Comparison of ENCODE assay signal across 1 cellular context in the genomic region with DNA sequence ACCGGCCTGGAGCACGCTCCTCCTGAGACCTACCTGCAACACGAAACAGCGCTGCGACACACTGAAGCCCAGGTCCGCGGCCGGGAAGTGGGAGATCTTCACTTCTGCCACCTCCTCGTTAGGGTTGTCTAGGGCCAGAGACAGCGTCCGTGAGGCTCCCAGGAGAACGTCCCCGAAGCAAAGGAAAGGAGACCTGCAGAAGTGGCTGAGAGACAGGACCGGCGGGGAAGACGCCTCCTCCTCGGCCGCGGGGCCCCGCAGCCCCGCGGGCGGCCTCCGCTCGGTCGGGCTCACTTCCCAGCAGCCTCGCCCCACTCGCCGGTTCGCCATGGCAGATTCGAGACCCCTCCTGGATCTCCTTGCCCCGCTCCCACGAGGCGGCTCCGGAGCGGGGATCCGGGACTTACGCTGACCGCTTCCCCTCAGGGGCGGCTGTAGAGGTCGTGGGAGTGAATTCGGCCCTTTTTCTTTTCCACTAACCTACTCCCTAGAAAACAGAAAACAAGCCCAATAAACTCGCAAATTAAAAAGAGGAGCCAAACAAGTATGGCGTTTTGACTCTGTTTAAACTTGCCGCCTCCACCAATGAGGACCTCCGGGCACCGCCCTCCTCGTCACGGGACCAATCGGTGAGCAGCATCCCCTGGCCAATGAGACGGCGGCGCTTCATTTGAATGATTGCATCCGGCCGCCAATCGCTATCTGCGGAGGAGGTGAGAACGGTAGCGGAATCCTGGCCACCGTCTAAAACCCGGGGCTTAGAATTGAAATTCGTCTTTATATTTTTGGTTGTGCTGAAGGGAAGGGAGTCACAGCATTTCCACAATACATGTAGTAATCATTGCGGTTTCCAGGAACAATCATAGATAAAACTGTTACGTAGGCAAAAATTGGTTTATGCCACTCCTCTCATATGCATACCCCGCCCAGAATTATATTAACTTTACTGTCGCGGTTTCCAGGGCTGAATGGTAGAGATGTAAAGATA.
A peak's percentile ranks its signal among the peaks of the same experiment; 100 is the strongest.
TF ChIP-seq lines count a peak whose summit lies in the region.

Gene ASPM, minus strand, starts transcription at position 562 of the 988 bp plus-strand sequence. Its CDS starts 232 bp downstream, at position 330.

TF ChIP-seq in GM23338, 12 proteins besides CTCF, POLR2A, EP300 and RAD21:
- TF ChIP-seq, protein P1, sequence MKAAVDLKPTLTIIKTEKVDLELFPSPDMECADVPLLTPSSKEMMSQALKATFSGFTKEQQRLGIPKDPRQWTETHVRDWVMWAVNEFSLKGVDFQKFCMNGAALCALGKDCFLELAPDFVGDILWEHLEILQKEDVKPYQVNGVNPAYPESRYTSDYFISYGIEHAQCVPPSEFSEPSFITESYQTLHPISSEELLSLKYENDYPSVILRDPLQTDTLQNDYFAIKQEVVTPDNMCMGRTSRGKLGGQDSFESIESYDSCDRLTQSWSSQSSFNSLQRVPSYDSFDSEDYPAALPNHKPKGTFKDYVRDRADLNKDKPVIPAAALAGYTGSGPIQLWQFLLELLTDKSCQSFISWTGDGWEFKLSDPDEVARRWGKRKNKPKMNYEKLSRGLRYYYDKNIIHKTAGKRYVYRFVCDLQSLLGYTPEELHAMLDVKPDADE (IDR thresholded peaks at IDR 0.05) = no peak
- TF ChIP-seq ZNF462 (CRISPR knock-in tag; IDR thresholded peaks at IDR 0.05) (no peak), POLR2AphosphoS5 (IDR thresholded peaks at IDR 0.05; ENCODE audit: low read depth) (peak; percentile 77), ZNF114 (CRISPR knock-in tag; IDR thresholded peaks at IDR 0.05) (no peak), STAT1 (IDR thresholded peaks at IDR 0.05; ENCODE audit: unreplicated experiment) (no peak), JUNB (IDR thresholded peaks at IDR 0.05; ENCODE audit: unreplicated experiment) (no peak)
